Comparison of ENCODE assay signal across 8 cellular contexts in the genomic region with DNA sequence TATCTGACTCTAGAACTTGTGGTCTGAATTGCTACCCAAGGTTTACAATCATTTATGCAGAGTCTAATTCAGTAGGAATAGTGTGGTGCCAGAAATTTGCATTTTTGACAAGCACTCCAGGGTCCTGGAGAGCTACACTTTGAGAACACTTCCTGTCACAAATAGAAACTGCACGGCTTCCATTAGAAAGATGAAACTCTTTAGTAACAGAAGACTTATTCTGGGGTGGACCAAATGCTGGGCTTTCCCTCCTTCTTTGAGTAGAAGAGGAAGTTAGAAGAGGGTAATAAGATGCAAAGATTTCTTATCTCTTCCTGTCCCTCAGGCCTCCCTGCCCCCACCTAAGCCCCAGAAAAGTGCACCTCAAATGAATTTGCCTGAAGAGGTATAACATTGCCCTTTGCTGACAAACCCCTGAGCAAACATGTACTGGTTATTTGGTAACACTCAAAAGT.
DNase-seq lines count a peak whose midpoint lies in the region; ATAC-seq, FAIRE-seq and TF ChIP-seq lines count a peak whose summit lies in the region.

No MANE protein-coding gene starts in this region.

- H3K36me3 Mint-ChIP-seq in central memory CD8-positive, alpha-beta T cell (ENCODE audit: insufficient read depth): peaks cover 14% of the 10 kb centered on the region

- DNase-seq in GM18507 (ENCODE audit: extremely low spot score, insufficient read length, low read depth) (peak; percentile 49), HL-60 (ENCODE audit: low read depth in 1 of 2, low spot score in 1 of 2) (peak in 1 of 2 experiments; percentile 65), anterior cingulate cortex (lab: John Stamatoyannopoulos, UW) (no peak), ecto neural progenitor cell (ENCODE audit: low spot score) (no peak), NCI-H187 treated with DMSO at 0.1 percent for 48 hours (lab: John Stamatoyannopoulos, UW) (no peak), coronary artery (ENCODE audit: low spot score) (no peak)
- no peak for DNase-seq in central memory CD8-positive, alpha-beta T cell (ENCODE audit: low spot score in 2 of 2)

- H3K4me3 ChIP-seq in HL-60 (replicated peaks; ENCODE audit: insufficient read depth, low read length): no peak overlapping the region
- no peak overlapping the region for H3K4me3 ChIP-seq in coronary artery

- H3K27me3 ChIP-seq in HL-60 (ENCODE audit: insufficient read depth, poor library complexity, severe bottlenecking): no peaks in the 10 kb centered on the region

- H3K27ac ChIP-seq in HL-60 (replicated peaks) (peak overlapping the region; percentile 55), coronary artery (no peak overlapping the region)

- ATAC-seq in GM21576 (IDR thresholded peaks at IDR 0.05; ENCODE audit: unreplicated experiment): peak; percentile 90
- ATAC-seq in central memory CD8-positive, alpha-beta T cell (replicated peaks; ENCODE audit: extremely low read depth, poor library complexity, severe bottlenecking): peak; percentile 70

- FAIRE-seq in GM18507 (lab: Jason Lieb, UNC): peak; percentile 81

- no peak overlapping the region for H3K27ac Mint-ChIP-seq in central memory CD8-positive, alpha-beta T cell (ENCODE audit: low read depth)

- H3K9me3 Mint-ChIP-seq in central memory CD8-positive, alpha-beta T cell: no peaks in the 10 kb centered on the region

- TF ChIP-seq CTCF in HL-60 (IDR thresholded peaks at IDR 0.05; ENCODE audit: insufficient read depth, low read length) (no peak), coronary artery (IDR thresholded peaks at IDR 0.05) (no peak)

- no peaks in the 10 kb centered on the region for H3K27me3 Mint-ChIP-seq in central memory CD8-positive, alpha-beta T cell

- H3K4me1 Mint-ChIP-seq in central memory CD8-positive, alpha-beta T cell: peaks cover 40% of the 10 kb centered on the region

- no peak overlapping the region for H3K4me3 Mint-ChIP-seq in central memory CD8-positive, alpha-beta T cell
